Comparison of ENCODE assay signal across 8 cellular contexts in the genomic region with DNA sequence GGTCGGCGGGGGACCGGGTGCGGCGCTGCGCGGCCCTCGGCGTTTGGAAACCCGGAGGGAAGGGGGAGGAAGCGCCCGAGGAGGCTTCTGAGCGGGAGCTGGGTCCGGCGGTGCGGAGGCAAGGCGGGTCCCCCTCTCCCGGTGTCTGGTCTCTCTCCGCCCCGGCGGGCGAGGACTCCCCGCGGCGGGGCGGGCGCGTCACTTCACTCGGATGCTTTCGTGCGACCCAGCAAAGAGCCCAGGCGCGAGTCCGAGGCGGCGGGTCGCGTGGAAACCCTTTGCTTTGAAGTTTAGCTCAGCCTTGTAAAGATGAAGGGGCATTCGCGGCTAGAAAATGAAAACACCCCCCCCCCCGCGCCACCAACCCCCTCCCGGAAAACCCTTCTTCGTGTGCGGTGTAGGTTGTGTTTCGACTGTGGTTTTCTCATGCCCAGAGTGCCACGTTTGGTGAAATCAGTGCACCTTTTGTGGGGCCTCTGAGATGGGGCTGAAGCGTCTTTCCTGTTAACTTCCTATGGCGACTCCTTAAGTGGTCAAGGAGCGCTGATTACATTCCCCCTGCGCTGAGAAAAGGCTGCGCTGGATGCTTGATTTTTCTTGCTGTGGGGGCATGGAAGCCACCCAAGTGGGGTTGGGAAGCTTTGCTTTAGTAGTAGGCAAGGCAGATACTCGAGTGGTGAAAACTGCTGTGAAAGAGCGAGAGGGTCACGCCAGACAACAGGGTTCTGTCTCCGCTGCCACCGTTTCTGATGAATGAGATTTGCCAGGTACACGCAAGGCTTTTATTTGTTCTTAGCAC. TPM values are rescaled to one million over a fixed set of nuclear protein-coding genes. Genes with fewer than 3 reads are reported as not detected.
A peak's percentile ranks its signal among the peaks of the same experiment; 100 is the strongest.
DNase-seq lines count a peak whose midpoint lies in the region; ATAC-seq and TF ChIP-seq lines count a peak whose summit lies in the region.

No MANE protein-coding gene starts in this region.

- ATAC-seq in HG03135 (IDR thresholded peaks at IDR 0.05; ENCODE audit: unreplicated experiment): peak; percentile 20
- ATAC-seq in stimulated activated effector memory CD8-positive, alpha-beta T cell treated with anti-CD3 and anti-CD28 coated beads, Interleukin-12 subunit alpha, Interleukin-12 subunit beta, amount 100 ng/mL, for 72 hours: peak; percentile 16
- no peak for ATAC-seq in GM19455 (IDR thresholded peaks at IDR 0.05; ENCODE audit: unreplicated experiment)

- CTCF ChIA-PET in SK-N-SH (lab: Yijun Ruan, JAX): interaction anchor here (0.6 to 8.8 kb wide), 38 partner anchors 9 to 939 kb away, joined by 3 to 164 read pairs (median 5); no protein-coding TSS in a partner anchor

- no peak for TF ChIP-seq RAD21 in SK-N-SH (IDR thresholded peaks at IDR 0.05; ENCODE audit: low read length)

- peaks cover 50% of the 10 kb centered on the region for H3K79me2 ChIP-seq in SK-N-SH (ENCODE audit: insufficient read depth)

- no peaks in the 10 kb centered on the region for H3K27me3 ChIP-seq in SK-N-SH (ENCODE audit: insufficient read depth)
- H3K27me3 ChIP-seq in ectodermal cell (ENCODE audit: control insufficient read depth, insufficient read depth, low read length, poor library complexity, severe bottlenecking): no peaks in the 10 kb centered on the region

- POLR2A ChIA-PET in SK-N-SH (lab: Yijun Ruan, JAX): interaction anchor here (0.6 to 2.4 kb wide), 3 partner anchors 101 to 257 kb away, joined by 3 to 10 read pairs (median 3); no protein-coding TSS in a partner anchor

- H3F3A ChIP-seq in SK-N-SH (replicated peaks; ENCODE audit: insufficient read depth): peaks cover 25% of the 10 kb centered on the region

- peak overlapping the region; percentile 7 for H3K4me3 Mint-ChIP-seq in stimulated activated effector memory CD8-positive, alpha-beta T cell treated with anti-CD3 and anti-CD28 coated beads, Interleukin-12 subunit alpha, Interleukin-12 subunit beta, amount 100 ng/mL, for 72 hours

- TF ChIP-seq CTCF in SK-N-SH (IDR thresholded peaks at IDR 0.05) (no peak), lower leg skin (IDR thresholded peaks at IDR 0.05) (no peak)

- no peak overlapping the region for H3K27ac Mint-ChIP-seq in stimulated activated effector memory CD8-positive, alpha-beta T cell treated with anti-CD3 and anti-CD28 coated beads, Interleukin-12 subunit alpha, Interleukin-12 subunit beta, amount 100 ng/mL, for 72 hours

- peak overlapping the region; percentile 82; the same call in 1 of the 2 replicates for H2AFZ ChIP-seq in SK-N-SH (ENCODE audit: low read depth)

- peak overlapping the region; percentile 95 to 99 for H3K4me3 ChIP-seq in SK-N-SH (ENCODE audit: low read depth in 2 of 2, low read length in 1 of 2)
- H3K4me3 ChIP-seq in ectodermal cell (ENCODE audit: insufficient read depth, low read depth, low read length): peak overlapping the region; percentile 68
- peak overlapping the region; percentile 68 for H3K4me3 ChIP-seq in lower leg skin (ENCODE audit: low read depth, poor library complexity, severe bottlenecking)

- TF ChIP-seq EP300 in SK-N-SH (IDR thresholded peaks at IDR 0.05; ENCODE audit: borderline replicate concordance in 1 of 2, low read depth in 1 of 2, low read length in 1 of 2): no peak

- H3K9ac ChIP-seq in SK-N-SH: peak overlapping the region; percentile 86

- DNase-seq in NCI-H1092 treated with DMSO at 0.1 percent for 48 hours (lab: John Stamatoyannopoulos, UW) (peak; percentile 76), NCI-H1092 (lab: John Stamatoyannopoulos, UW) (no peak), SK-N-SH (no peak), lower leg skin (ENCODE audit: low spot score in 2 of 2) (peak in 1 of 2 donors; percentile 87)
- DNase-seq in stimulated activated effector memory CD8-positive, alpha-beta T cell treated with anti-CD3 and anti-CD28 coated beads, Interleukin-12 subunit alpha, Interleukin-12 subunit beta, amount 100 ng/mL, for 72 hours (ENCODE audit: low spot score in 2 of 2): no peak

- peaks cover 10% of the 10 kb centered on the region for H3K9me3 Mint-ChIP-seq in stimulated activated effector memory CD8-positive, alpha-beta T cell treated with anti-CD3 and anti-CD28 coated beads, Interleukin-12 subunit alpha, Interleukin-12 subunit beta, amount 100 ng/mL, for 72 hours

- intact Hi-C loops in lower leg skin (cut with DNase I; ENCODE audit: low total_unique reads): no loop called here

- H3K36me3 ChIP-seq in SK-N-SH (replicated peaks in 1 of 2; ENCODE audit: control insufficient read depth in 1 of 2, insufficient read depth in 2 of 2, low read length in 1 of 2): no peaks in the 10 kb centered on the region
- H3K36me3 ChIP-seq in ectodermal cell (ENCODE audit: control insufficient read depth, insufficient read depth, low read length): no peaks in the 10 kb centered on the region

- no peaks in the 10 kb centered on the region for H3K36me3 Mint-ChIP-seq in stimulated activated effector memory CD8-positive, alpha-beta T cell treated with anti-CD3 and anti-CD28 coated beads, Interleukin-12 subunit alpha, Interleukin-12 subunit beta, amount 100 ng/mL, for 72 hours

- H3K27ac ChIP-seq in SK-N-SH (ENCODE audit: low read depth in 2 of 2, low read length in 1 of 2) (peak overlapping the region; percentile 80 to 96), ectodermal cell (ENCODE audit: insufficient read depth, low read depth, low read length, poor library complexity, severe bottlenecking) (peak overlapping the region; percentile 85)

- peaks cover 38% of the 10 kb centered on the region for H4K20me1 ChIP-seq in SK-N-SH (ENCODE audit: insufficient read depth)

- no peaks in the 10 kb centered on the region for H3K9me2 ChIP-seq in SK-N-SH

- no peak for TF ChIP-seq POLR2A in lower leg skin (IDR thresholded peaks at IDR 0.05)

- no peaks in the 10 kb centered on the region for H3K9me3 ChIP-seq in SK-N-SH
- H3K9me3 ChIP-seq in ectodermal cell (ENCODE audit: control insufficient read depth, low read length): no peaks in the 10 kb centered on the region

- H3K4me2 ChIP-seq in SK-N-SH: peak overlapping the region; percentile 79

- H3K4me1 Mint-ChIP-seq in stimulated activated effector memory CD8-positive, alpha-beta T cell treated with anti-CD3 and anti-CD28 coated beads, Interleukin-12 subunit alpha, Interleukin-12 subunit beta, amount 100 ng/mL, for 72 hours: no peaks in the 10 kb centered on the region

- WGBS in SK-N-SH (ENCODE audit: low lambda C conversion rate): 0% methylated on average over 40 of the region's 58 CpGs
- WGBS in ectodermal cell, 2 experiments: 0 to 1% methylated on average over 53 to 57 of the region's 58 CpGs
- WGBS in lower leg skin, 2 donors: 1% methylated on average over 33 to 42 of the region's 58 CpGs

- peaks cover 25 to 26% of the 10 kb centered on the region in 2 experiments for H3K4me1 ChIP-seq in SK-N-SH (ENCODE audit: control insufficient read depth in 1 of 2, insufficient read depth in 2 of 2, low read depth in 1 of 2, low read length in 1 of 2)
- peaks cover 3% of the 10 kb centered on the region for H3K4me1 ChIP-seq in ectodermal cell (ENCODE audit: control insufficient read depth, insufficient read depth, low read length)

TF ChIP-seq in SK-N-SH, 30 proteins besides CTCF, POLR2A, EP300 and RAD21 (continues in another document):
- TF ChIP-seq FOSL2 (IDR thresholded peaks at IDR 0.05; ENCODE audit: borderline replicate concordance, low read depth) (no peak), RFX5 (IDR thresholded peaks at IDR 0.05; ENCODE audit: low read length) (no peak), ZBTB33 (IDR thresholded peaks at IDR 0.05; ENCODE audit: borderline replicate concordance, low read depth) (no peak), MXI1 (IDR thresholded peaks at IDR 0.05; ENCODE audit: low read depth, low read length) (peak; percentile 61), USF1 (IDR thresholded peaks at IDR 0.05; ENCODE audit: borderline replicate concordance, low read depth) (no peak), SMC3 (IDR thresholded peaks at IDR 0.05; ENCODE audit: low read depth, low read length) (0 out of 2 replicates have a peak, but pooled peaks have one; percentile 8), ELF1 (IDR thresholded peaks at IDR 0.05) (no peak), NRF1 (IDR thresholded peaks at IDR 0.05; ENCODE audit: low read depth, low read length) (no peak), MEF2A (IDR thresholded peaks at IDR 0.05; ENCODE audit: borderline replicate concordance, low read depth) (no peak), EZH2phosphoT487 (IDR thresholded peaks at IDR 0.05; ENCODE audit: borderline replicate concordance, low read depth) (no peak), GATA2 (CRISPR knock-in tag; IDR thresholded peaks at IDR 0.05) (no peak; the same call in none of the 2 replicates)

RNA-seq across cellular contexts. Expression of gene GNAI1, which starts 0.9 kb away (rescaled TPM):
- polyA plus RNA-seq in SK-N-SH (2012; rRNA removed): 67.4 and 69.1 TPM in 2 replicates
- 81.2 and 125 TPM in 2 replicates for polyA plus RNA-seq in SK-N-SH (2012; cell fraction: cytosol; rRNA removed)
- 24.5 and 39.9 TPM in 2 replicates for polyA plus RNA-seq in SK-N-SH (2012; cell fraction: nucleus; rRNA removed)
- polyA plus RNA-seq in ectodermal cell (2013, experiment 1 of 4): 41.6 TPM
- 40.0 TPM for polyA plus RNA-seq in ectodermal cell (2013, experiment 2 of 4)
- polyA plus RNA-seq in ectodermal cell (2013, experiment 3 of 4): 36.4 TPM
- polyA plus RNA-seq in ectodermal cell (2013, experiment 4 of 4): 37.7 TPM
- 100 to 1,000 TPM; 115 to 153 (median 120) TPM for total RNA-seq in lower leg skin
